Comparison of ENCODE assay signal across 23 cellular contexts in genomic region chr16:17585449-17586080, GRCh38.
DNase-seq lines count a peak whose midpoint lies in the region; ATAC-seq and TF ChIP-seq lines count a peak whose summit lies in the region.
"Had no signal": no experiment of that assay in that cellular context is flagged by ENCODE, and none has a peak within 500 bp of the region (broad histone marks: within the 10 kb centered on the region; RNA-seq: fewer than 3 reads in every experiment).

No MANE protein-coding gene starts in this region.

- DNase-seq in HL-60 (ENCODE audit: low read depth in 1 of 2, low spot score in 1 of 2) (peak; percentile 21 to 45), NB4 (ENCODE audit: low read depth) (peak; percentile 15), memory B cell (ENCODE audit: low spot score in 2 of 2) (no peak), NCI-H1417 (lab: John Stamatoyannopoulos, UW) (no peak)
- DNase-seq: BE2C; CD4-positive, CD25-positive, alpha-beta regulatory T cell; DMS79; HCEC 1CT; Kasumi-1; MG63; NCI-H1417 treated with DMSO at 0.1 percent for 48 hours; NCI-H187; NCI-H2107; NCI-H446 treated with DMSO at 0.1 percent for 48 hours; NCI-H526 treated with DMSO at 0.1 percent for 48 hours; T-cell had no signal

- no peaks in the 10 kb centered on the region for H3K36me3 Mint-ChIP-seq in activated T-helper 17 cell treated with anti-CD3 and anti-CD28 coated beads, Interleukin-2, amount 50 U/mL, for 72 hours (ENCODE audit: low read depth)
- H3K36me3 Mint-ChIP-seq in memory B cell, result peaks cover 7% of the 10 kb centered on the region
- H3K36me3 Mint-ChIP-seq: CD4-positive, CD25-positive, alpha-beta regulatory T cell; T-cell had no signal

- H3K27ac ChIP-seq in HL-60 (replicated peaks), result no peak overlapping the region
- H3K27ac ChIP-seq: A549 had no signal

- H3K9me3 Mint-ChIP-seq in activated T-helper 17 cell treated with anti-CD3 and anti-CD28 coated beads, Interleukin-2, amount 50 U/mL, for 72 hours, result peaks cover 14% of the 10 kb centered on the region
- peaks cover 17% of the 10 kb centered on the region for H3K9me3 Mint-ChIP-seq in memory B cell

- ATAC-seq in activated T-helper 17 cell treated with anti-CD3 and anti-CD28 coated beads, Interleukin-2, amount 50 U/mL, for 72 hours (replicated peaks), result peak; percentile 19
- peak; percentile 70 for ATAC-seq in memory B cell (ENCODE audit: low read depth)
- ATAC-seq in GM19452 (IDR thresholded peaks at IDR 0.05; ENCODE audit: unreplicated experiment), result no peak
- no peak for ATAC-seq in HG03159 (IDR thresholded peaks at IDR 0.05; ENCODE audit: unreplicated experiment)
- ATAC-seq: A549, GM23338, SK-N-SH treated with all-trans-retinoic acid at 6 μM for 48 hours, T-cell had no signal

- TF ChIP-seq CTCF in HL-60 (IDR thresholded peaks at IDR 0.05; ENCODE audit: insufficient read depth, low read length), result no peak
- no peak for TF ChIP-seq CTCF in NB4 (IDR thresholded peaks at IDR 0.05; ENCODE audit: low read depth, low read length)

- peaks cover 22% of the 10 kb centered on the region for H3K27me3 Mint-ChIP-seq in activated T-helper 17 cell treated with anti-CD3 and anti-CD28 coated beads, Interleukin-2, amount 50 U/mL, for 72 hours
- H3K27me3 Mint-ChIP-seq in memory B cell, result peaks cover 12% of the 10 kb centered on the region

- peak overlapping the region; percentile 25 for H3K27ac Mint-ChIP-seq in activated T-helper 17 cell treated with anti-CD3 and anti-CD28 coated beads, Interleukin-2, amount 50 U/mL, for 72 hours
- H3K27ac Mint-ChIP-seq in memory B cell, result peak overlapping the region; percentile 24
- H3K27ac Mint-ChIP-seq: CD4-positive, CD25-positive, alpha-beta regulatory T cell; GM23338; IgD-negative memory B cell; T-cell had no signal

- H3K4me1 Mint-ChIP-seq in activated T-helper 17 cell treated with anti-CD3 and anti-CD28 coated beads, Interleukin-2, amount 50 U/mL, for 72 hours, result peaks cover 9% of the 10 kb centered on the region
- no peaks in the 10 kb centered on the region for H3K4me1 Mint-ChIP-seq in memory B cell
- H3K4me1 Mint-ChIP-seq: CD4-positive, CD25-positive, alpha-beta regulatory T cell; GM23338; T-cell had no signal

- H3K4me3 ChIP-seq in HL-60 (replicated peaks; ENCODE audit: insufficient read depth, low read length), result no peak overlapping the region
- no peak overlapping the region for H3K4me3 ChIP-seq in NB4 (ENCODE audit: low read depth, low read length)
- H3K4me3 ChIP-seq: A549, GM23338, MG63 had no signal

- no peak for TF ChIP-seq POLR2A in NB4 (IDR thresholded peaks at IDR 0.05; ENCODE audit: extremely low read depth, insufficient read length)

- no peaks in the 10 kb centered on the region for H3K27me3 ChIP-seq in HL-60 (ENCODE audit: insufficient read depth, poor library complexity, severe bottlenecking)
- H3K27me3 ChIP-seq: BE2C, MG63 had no signal

- peak overlapping the region; percentile 23 for H3K4me3 Mint-ChIP-seq in activated T-helper 17 cell treated with anti-CD3 and anti-CD28 coated beads, Interleukin-2, amount 50 U/mL, for 72 hours
- H3K4me3 Mint-ChIP-seq in memory B cell, result no peak overlapping the region
- H3K4me3 Mint-ChIP-seq: CD4-positive, CD25-positive, alpha-beta regulatory T cell; GM23338; IgD-negative memory B cell; T-cell had no signal

Comparison
In these comparisons a context has a peak if more than half of its experiments do, and no peak if none do; other contexts are left out.
1. DNase-seq: peak in HL-60 (2 of 2) and NB4 (single experiment); none in memory B cell (0 of 2) and NCI-H1417 (0 of 3).
2. ATAC-seq: peak in activated T-helper 17 cell treated with anti-CD3 and anti-CD28 coated beads, Interleukin-2, amount 50 U/mL, for 72 hours (single experiment) and memory B cell (single experiment); none in GM19452 (single experiment) and HG03159 (single experiment).